Comparison of ENCODE assay signal across 1 cellular context in the genomic region with DNA sequence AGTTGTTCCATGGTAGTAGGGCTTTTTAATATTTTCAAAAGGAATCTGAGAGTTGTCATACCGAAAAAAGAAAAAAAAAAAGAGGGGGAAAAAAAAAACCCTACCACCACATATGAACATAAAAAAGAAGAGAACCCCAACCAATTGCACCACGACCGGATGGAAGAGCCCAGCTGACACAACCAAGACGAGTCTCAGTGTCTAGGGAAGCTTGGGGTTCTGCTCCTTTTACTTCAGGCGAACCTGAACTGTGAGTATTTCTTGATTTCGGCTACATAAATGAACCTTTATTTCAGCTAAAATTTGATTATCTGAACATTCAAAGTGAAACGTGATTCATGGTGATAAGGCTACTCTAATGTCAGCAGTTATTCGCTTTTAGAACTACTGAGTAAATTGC.
TF ChIP-seq lines count a peak whose summit lies in the region.

A gene with protein sequence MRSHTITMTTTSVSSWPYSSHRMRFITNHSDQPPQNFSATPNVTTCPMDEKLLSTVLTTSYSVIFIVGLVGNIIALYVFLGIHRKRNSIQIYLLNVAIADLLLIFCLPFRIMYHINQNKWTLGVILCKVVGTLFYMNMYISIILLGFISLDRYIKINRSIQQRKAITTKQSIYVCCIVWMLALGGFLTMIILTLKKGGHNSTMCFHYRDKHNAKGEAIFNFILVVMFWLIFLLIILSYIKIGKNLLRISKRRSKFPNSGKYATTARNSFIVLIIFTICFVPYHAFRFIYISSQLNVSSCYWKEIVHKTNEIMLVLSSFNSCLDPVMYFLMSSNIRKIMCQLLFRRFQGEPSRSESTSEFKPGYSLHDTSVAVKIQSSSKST (plus strand): TSS at position 139 of the 400 bp plus-strand sequence. CDS start 6,661 bp downstream, outside the sequence.

TF ChIP-seq in SK-N-SH treated with all-trans-retinoic acid at 6 μM for 48 hours, 23 proteins besides CTCF, POLR2A, EP300 and RAD21 (continued from another document):
- TF ChIP-seq, protein P1, sequence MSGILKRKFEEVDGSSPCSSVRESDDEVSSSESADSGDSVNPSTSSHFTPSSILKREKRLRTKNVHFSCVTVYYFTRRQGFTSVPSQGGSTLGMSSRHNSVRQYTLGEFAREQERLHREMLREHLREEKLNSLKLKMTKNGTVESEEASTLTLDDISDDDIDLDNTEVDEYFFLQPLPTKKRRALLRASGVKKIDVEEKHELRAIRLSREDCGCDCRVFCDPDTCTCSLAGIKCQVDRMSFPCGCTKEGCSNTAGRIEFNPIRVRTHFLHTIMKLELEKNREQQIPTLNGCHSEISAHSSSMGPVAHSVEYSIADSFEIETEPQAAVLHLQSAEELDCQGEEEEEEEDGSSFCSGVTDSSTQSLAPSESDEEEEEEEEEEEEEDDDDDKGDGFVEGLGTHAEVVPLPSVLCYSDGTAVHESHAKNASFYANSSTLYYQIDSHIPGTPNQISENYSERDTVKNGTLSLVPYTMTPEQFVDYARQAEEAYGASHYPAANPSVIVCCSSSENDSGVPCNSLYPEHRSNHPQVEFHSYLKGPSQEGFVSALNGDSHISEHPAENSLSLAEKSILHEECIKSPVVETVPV (CRISPR knock-in tag; IDR thresholded peaks at IDR 0.05) = no peak
- TF ChIP-seq GLIS3 (CRISPR knock-in tag; IDR thresholded peaks at IDR 0.05) (no peak), BACH2 (CRISPR knock-in tag; IDR thresholded peaks at IDR 0.05; ENCODE audit: borderline replicate concordance) (no peak), TCF4 (CRISPR knock-in tag; IDR thresholded peaks at IDR 0.05; ENCODE audit: borderline replicate concordance) (no peak), ESRRG (CRISPR knock-in tag; IDR thresholded peaks at IDR 0.05) (no peak), SNAI2 (CRISPR knock-in tag; IDR thresholded peaks at IDR 0.05) (no peak), ZFP3 (CRISPR knock-in tag; IDR thresholded peaks at IDR 0.05) (no peak)
